In the genomic region with DNA sequence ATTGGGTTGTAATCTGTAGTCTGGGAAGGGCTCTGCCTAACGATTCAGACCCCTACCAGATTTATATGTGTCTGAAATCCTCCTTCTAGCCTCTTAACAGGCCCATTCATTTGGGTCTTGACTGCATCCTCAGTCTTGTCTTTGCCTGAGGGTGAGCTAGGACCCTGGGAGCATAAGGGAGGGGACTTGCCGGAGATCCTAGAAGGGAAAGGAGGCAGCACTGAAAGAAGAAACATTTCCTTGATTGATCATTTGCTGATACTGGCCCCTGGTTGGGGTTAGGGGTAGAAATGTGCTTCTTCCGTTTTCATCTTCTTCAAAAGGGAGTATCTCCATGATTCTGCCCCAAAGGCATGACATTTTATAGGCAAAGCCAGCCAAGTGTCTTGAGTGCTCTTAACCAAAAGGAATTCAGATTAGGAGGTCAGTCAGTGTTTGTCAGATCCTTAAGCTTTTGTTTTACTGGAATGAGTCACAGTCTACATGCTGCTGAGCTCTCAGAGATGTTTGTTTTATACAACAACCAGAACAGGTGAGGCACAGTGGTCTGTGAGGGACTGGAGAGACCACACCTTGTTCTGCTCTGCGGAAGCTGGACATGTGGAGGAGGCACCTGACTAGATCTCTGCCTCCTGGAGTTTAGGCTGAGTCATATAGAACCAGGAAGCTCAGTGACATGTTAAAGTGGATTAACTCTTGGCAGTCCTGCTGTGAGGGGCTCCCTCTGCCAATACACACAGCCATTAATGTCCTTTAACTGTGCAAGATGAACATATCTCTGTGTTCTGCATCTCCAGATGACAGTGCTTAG, we compare ENCODE assay signal across 10 cellular contexts. TPM values are rescaled to one million over a fixed set of nuclear protein-coding genes. Genes with fewer than 3 reads are reported as not detected.
DNase-seq lines count a peak whose midpoint lies in the region; ATAC-seq and TF ChIP-seq lines count a peak whose summit lies in the region.
"Had no signal": no experiment of that assay in that cellular context is flagged by ENCODE, and none has a peak within 500 bp of the region (broad histone marks: within the 10 kb centered on the region; RNA-seq: fewer than 3 reads in every experiment).

No MANE protein-coding gene starts in this region.

- CTCF ChIA-PET in PC-9 (lab: Charles Lee) = interaction anchor here (0.6 to 1.2 kb wide), 4 partner anchors 36 to 956 kb away, joined by 3 to 12 read pairs (median 3); a partner anchor contains a TSS

- no CpG with 5 or more reads among the region's 4 CpGs for WGBS in iPS DF 6.9 (ENCODE audit: insufficient coverage, insufficient read length)

- peaks cover 7% of the 10 kb centered on the region for H3K36me3 Mint-ChIP-seq in natural killer cell

- no peak overlapping the region for H3K4me3 Mint-ChIP-seq in natural killer cell
- H3K4me3 Mint-ChIP-seq: T-helper 1 cell treated with Interleukin-12 subunit alpha and Interleukin-12 subunit beta and Interleukin-4 antibody, amounts not matched to agents 30 μg/mL and 1 μg/mL, for 36 hours had no signal

- peaks cover 9% of the 10 kb centered on the region; the same call in 1 of the 2 replicates for H3F3A ChIP-seq in PC-9 (ENCODE audit: insufficient read depth, low read depth)

- H3K36me3 ChIP-seq in PC-9 (ENCODE audit: low read depth) (no peaks in the 10 kb centered on the region), iPS DF 6.9 (ENCODE audit: control insufficient read depth, insufficient read depth, low read length) (no peaks in the 10 kb centered on the region)

- no peak overlapping the region for H3K27ac Mint-ChIP-seq in natural killer cell
- H3K27ac Mint-ChIP-seq: T-helper 1 cell treated with Interleukin-12 subunit alpha and Interleukin-12 subunit beta and Interleukin-4 antibody, amounts not matched to agents 30 μg/mL and 1 μg/mL, for 36 hours had no signal

- DNase-seq in SIG-M5 treated with dmso at 0.1 percent for 504 hours (lab: John Stamatoyannopoulos, UW; ENCODE audit: unreplicated experiment) (peak; percentile 50), SIG-M5 (lab: John Stamatoyannopoulos, UW) (no peak), PC-9 (peak; percentile 83 to 96), iPS DF 6.9 (ENCODE audit: low read depth, low spot score) (no peak), AG08395 (ENCODE audit: low spot score) (no peak), natural killer cell (no peak)
- DNase-seq: hypothalamus had no signal

- no peak overlapping the region for H3K4me3 ChIP-seq in PC-9
- no peak overlapping the region for H3K4me3 ChIP-seq in iPS DF 6.9 (ENCODE audit: low read length)

- no peaks in the 10 kb centered on the region for H3K4me1 Mint-ChIP-seq in natural killer cell

- peak overlapping the region; percentile 47; the same call in 1 of the 2 replicates for H3K4me2 ChIP-seq in PC-9

- no peaks in the 10 kb centered on the region; the same call in 1 of the 2 replicates for H3K9me2 ChIP-seq in PC-9 (ENCODE audit: insufficient read depth)

- H3K9me3 Mint-ChIP-seq in natural killer cell = peaks cover 12 to 13% of the 10 kb centered on the region in 2 donors

- H3K27me3 ChIP-seq in PC-9 (ENCODE audit: insufficient read depth, low read depth) (no peaks in the 10 kb centered on the region), iPS DF 6.9 (ENCODE audit: control insufficient read depth, insufficient read depth, low read length) (no peaks in the 10 kb centered on the region)

- H3K9me3 ChIP-seq in PC-9 (ENCODE audit: insufficient read depth, low read depth) (no peaks in the 10 kb centered on the region), iPS DF 6.9 (ENCODE audit: control insufficient read depth, insufficient read depth, low read length) (no peaks in the 10 kb centered on the region)

- TSS peak; percentile 46 for BruUV-seq in PC-9 (replicated peaks; lab: Mats Ljungman, UMichigan)

- no peak for ATAC-seq in GM21423 (IDR thresholded peaks at IDR 0.05; ENCODE audit: unreplicated experiment)
- no peak for ATAC-seq in natural killer cell
- no peak for ATAC-seq in HG03378 (IDR thresholded peaks at IDR 0.05; ENCODE audit: unreplicated experiment)

- POLR2A ChIA-PET in PC-9 (lab: Charles Lee; ENCODE audit: unreplicated experiment) = interaction anchor here (0.5 to 1.0 kb wide), 6 partner anchors 15 to 763 kb away, joined by 3 to 13 read pairs (median 4); a partner anchor contains a TSS

- H3K79me2 ChIP-seq in PC-9 (ENCODE audit: low read depth) = no peaks in the 10 kb centered on the region

- H3K27ac ChIP-seq in PC-9 (peak overlapping the region; percentile 73), iPS DF 6.9 (ENCODE audit: low read length) (peak overlapping the region; percentile 42)

- intact Hi-C loops in PC-9 (cut with micrococcal nuclease; ENCODE audit: unreplicated experiment) (loop anchor here (1.0 to 2.0 kb wide), 4 partner anchors 16 to 615 kb away; a partner anchor contains a TSS), natural killer cell (cut with micrococcal nuclease) (no loop called here)

- no peak overlapping the region for H2AFZ ChIP-seq in PC-9

- TF ChIP-seq CTCF in PC-9 (conservative IDR thresholded peaks at IDR 0.05) (no peak), natural killer cell (IDR thresholded peaks at IDR 0.05) (no peak)

- H3K27me3 Mint-ChIP-seq in natural killer cell (ENCODE audit: low read depth in 2 of 2) = peaks cover 11 to 17% of the 10 kb centered on the region in 2 donors

- H3K4me1 ChIP-seq in PC-9 (replicated peaks; ENCODE audit: insufficient read depth) (peaks cover 16% of the 10 kb centered on the region; the same call in 1 of the 2 replicates), iPS DF 6.9 (ENCODE audit: control insufficient read depth, insufficient read depth, low read length) (peaks cover 7% of the 10 kb centered on the region; the same call in 1 of the 2 replicates)

- H4K20me1 ChIP-seq in PC-9 (ENCODE audit: insufficient read depth) = no peaks in the 10 kb centered on the region

RNA-seq across cellular contexts. Expression of a gene that starts 37.7 kb away (rescaled TPM):
- total RNA-seq in PC-9 (2021) = 2.8 and 3.4 TPM in 2 replicates
- total RNA-seq in natural killer cell = not detected

RNA-seq across cellular contexts. Expression of a gene that starts 47.2 kb away (rescaled TPM):
- total RNA-seq in PC-9 (2021) (not detected in 2 replicates), natural killer cell (not detected)

Comparison
In these comparisons a context has a peak if more than half of its experiments do, and no peak if none do; other contexts are left out.
1. DNase-seq: peak in SIG-M5 treated with dmso at 0.1 percent for 504 hours (single experiment) and PC-9 (2 of 2); none in SIG-M5 (single experiment), iPS DF 6.9 (single experiment), AG08395 (single experiment) and natural killer cell (single experiment).